Comparison of ENCODE assay signal across 11 cellular contexts in the genomic region with DNA sequence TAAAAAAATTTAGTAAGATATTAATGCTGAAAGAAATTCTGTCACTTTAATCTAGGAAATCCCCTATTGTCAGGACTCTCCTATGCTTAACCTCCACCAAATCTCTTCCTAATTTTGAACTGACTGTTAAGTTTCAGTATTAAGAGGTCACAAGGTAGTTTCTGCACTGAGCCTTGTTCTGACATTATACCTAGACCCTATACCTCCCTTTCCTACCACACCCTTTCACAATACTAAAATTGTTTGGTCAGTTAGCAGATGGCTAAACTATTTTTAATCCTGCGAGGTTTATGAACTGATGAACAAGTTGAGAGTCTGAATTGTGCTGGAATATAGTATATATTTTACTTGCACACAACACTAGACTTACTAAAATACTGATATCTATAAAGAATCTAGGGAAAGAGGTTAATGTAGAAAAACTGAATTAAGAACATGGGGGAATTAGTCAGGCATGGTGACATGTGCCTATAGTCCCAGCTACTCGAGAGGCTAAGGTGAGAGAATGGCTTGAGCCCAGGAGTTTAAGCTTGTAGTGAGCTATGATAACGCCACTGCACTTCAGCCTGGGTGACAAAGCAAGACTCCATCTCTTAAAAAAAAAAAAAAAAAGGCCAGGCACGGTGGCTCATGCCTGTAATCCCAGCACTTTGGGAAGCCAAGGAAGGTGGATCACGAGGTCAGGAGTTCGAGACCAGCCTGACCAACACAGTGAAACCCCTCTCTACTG. TPM values are rescaled to one million over a fixed set of nuclear protein-coding genes. Genes with fewer than 3 reads are reported as not detected.
A peak's percentile ranks its signal among the peaks of the same experiment; 100 is the strongest.
DNase-seq lines count a peak whose midpoint lies in the region; ATAC-seq and TF ChIP-seq lines count a peak whose summit lies in the region.
"Had no signal": no experiment of that assay in that cellular context is flagged by ENCODE, and none has a peak within 500 bp of the region (broad histone marks: within the 10 kb centered on the region; RNA-seq: fewer than 3 reads in every experiment).

No MANE protein-coding gene starts in this region.

- H3K9me3 ChIP-seq in esophagus muscularis mucosa (no peaks in the 10 kb centered on the region), mesenchymal stem cell (ENCODE audit: control insufficient read depth, low read length) (no peaks in the 10 kb centered on the region)
- H3K9me3 ChIP-seq: ovary, SJCRH30 had no signal

- no peak overlapping the region for H4K91ac ChIP-seq in mesenchymal stem cell (ENCODE audit: low read length)

- H3K4me2 ChIP-seq in mesenchymal stem cell (ENCODE audit: low read length, poor library complexity, severe bottlenecking) = no peak overlapping the region

- WGBS in esophagus muscularis mucosa = 80% methylated on average over 6 of the region's 6 CpGs
- 90% methylated on average over 5 of the region's 6 CpGs for WGBS in mesenchymal stem cell

- H3K79me1 ChIP-seq in mesenchymal stem cell (replicated peaks; ENCODE audit: low read length, poor library complexity, severe bottlenecking) = peaks cover 11% of the 10 kb centered on the region

- no peak for TF ChIP-seq EP300 in esophagus muscularis mucosa (IDR thresholded peaks at IDR 0.05)

- peaks cover 0 to 10% (median 3%) of the 10 kb centered on the region in 4 donors for H3K36me3 ChIP-seq in esophagus muscularis mucosa
- peaks cover 0 to 11% of the 10 kb centered on the region in 2 experiments for H3K36me3 ChIP-seq in mesenchymal stem cell (ENCODE audit: control insufficient read depth in 1 of 2, insufficient read depth in 2 of 2, low read depth in 1 of 2, low read length in 2 of 2)
- H3K36me3 ChIP-seq: ovary had no signal

- no peak overlapping the region for H3K4ac ChIP-seq in mesenchymal stem cell (ENCODE audit: low read depth in 1 of 2, low read length in 2 of 2)

- H3K36me3 Mint-ChIP-seq in activated CD4-positive, alpha-beta memory T cell treated with anti-CD3 and anti-CD28 coated beads, Interleukin-2, amount 10 ng/mL, durations not matched to agents 7 days and 5 days (ENCODE audit: low read depth) = peaks cover 20% of the 10 kb centered on the region
- H3K36me3 Mint-ChIP-seq in activated CD4-positive, alpha-beta memory T cell treated with anti-CD3 and anti-CD28 coated beads for 36 hours = peaks cover 6% of the 10 kb centered on the region
- H3K36me3 Mint-ChIP-seq in memory B cell = peaks cover 4% of the 10 kb centered on the region

- H3K4me1 ChIP-seq in esophagus muscularis mucosa (no peaks in the 10 kb centered on the region), mesenchymal stem cell (ENCODE audit: control insufficient read depth, insufficient read depth, low read depth, low read length) (no peaks in the 10 kb centered on the region)
- H3K4me1 ChIP-seq: SJCRH30 had no signal

- TF ChIP-seq POLR2A in esophagus muscularis mucosa (IDR thresholded peaks at IDR 0.05; ENCODE audit: low read depth) = no peak

- no peak overlapping the region for H2BK120ac ChIP-seq in mesenchymal stem cell (ENCODE audit: low read depth, low read length)

- POLR2A ChIA-PET in activated CD4-positive, alpha-beta memory T cell treated with anti-CD3 and anti-CD28 coated beads, Interleukin-2, amount 10 ng/mL, durations not matched to agents 7 days and 5 days (lab: Charles Lee) = interaction anchor here (0.8 kb wide), 1 partner anchor 51 kb away, joined by 4 read pairs; a partner anchor contains a TSS
- POLR2A ChIA-PET in activated CD4-positive, alpha-beta memory T cell treated with anti-CD3 and anti-CD28 coated beads for 36 hours (lab: Charles Lee) = interaction anchor here (1.4 kb wide), 1 partner anchor 10 kb away, joined by 3 read pairs; no protein-coding TSS in a partner anchor

- H3K27ac ChIP-seq in esophagus muscularis mucosa (replicated peaks in 1 of 4) = no peak overlapping the region
- no peak overlapping the region for H3K27ac ChIP-seq in mesenchymal stem cell (ENCODE audit: low read length, poor library complexity, severe bottlenecking)
- H3K27ac ChIP-seq: ovary, SJCRH30 had no signal

- H3K9me3 Mint-ChIP-seq in activated CD4-positive, alpha-beta memory T cell treated with anti-CD3 and anti-CD28 coated beads, Interleukin-2, amount 10 ng/mL, durations not matched to agents 7 days and 5 days = no peaks in the 10 kb centered on the region
- no peaks in the 10 kb centered on the region for H3K9me3 Mint-ChIP-seq in activated CD4-positive, alpha-beta memory T cell treated with anti-CD3 and anti-CD28 coated beads for 36 hours
- no peaks in the 10 kb centered on the region for H3K9me3 Mint-ChIP-seq in memory B cell

- H2AFZ ChIP-seq in mesenchymal stem cell (ENCODE audit: low read depth, low read length) = no peak overlapping the region

- intact Hi-C loops in activated CD4-positive, alpha-beta memory T cell treated with anti-CD3 and anti-CD28 coated beads for 36 hours (cut with micrococcal nuclease) = no loop called here
- intact Hi-C loops in esophagus muscularis mucosa (cut with DNase I) = loop anchor here (5.0 kb wide), 1 partner anchor 826 kb away; no protein-coding TSS in a partner anchor

- no peak overlapping the region for H3K23ac ChIP-seq in mesenchymal stem cell (ENCODE audit: low read length in 2 of 2)

- H3K27me3 ChIP-seq in esophagus muscularis mucosa = no peaks in the 10 kb centered on the region
- H3K27me3 ChIP-seq in mesenchymal stem cell (ENCODE audit: control insufficient read depth in 1 of 2, insufficient read depth in 1 of 2, low read length in 2 of 2) = no peaks in the 10 kb centered on the region
- H3K27me3 ChIP-seq: ovary, SJCRH30 had no signal

- H2AK5ac ChIP-seq in mesenchymal stem cell (ENCODE audit: low read length, severe bottlenecking) = no peak overlapping the region

- ATAC-seq in GM21528 (IDR thresholded peaks at IDR 0.05; ENCODE audit: low FRiP score, unreplicated experiment) (peak; percentile 95), HG03196 (IDR thresholded peaks at IDR 0.05; ENCODE audit: unreplicated experiment) (peak; percentile 94), memory B cell (ENCODE audit: low read depth) (peak; percentile 77)

- H3K18ac ChIP-seq in mesenchymal stem cell (ENCODE audit: low read depth in 1 of 2, low read length in 2 of 2) = no peak overlapping the region

- H3K4me1 Mint-ChIP-seq in activated CD4-positive, alpha-beta memory T cell treated with anti-CD3 and anti-CD28 coated beads, Interleukin-2, amount 10 ng/mL, durations not matched to agents 7 days and 5 days = peaks cover 24% of the 10 kb centered on the region
- peaks cover 17% of the 10 kb centered on the region for H3K4me1 Mint-ChIP-seq in activated CD4-positive, alpha-beta memory T cell treated with anti-CD3 and anti-CD28 coated beads for 36 hours (ENCODE audit: low read depth)
- peaks cover 7% of the 10 kb centered on the region for H3K4me1 Mint-ChIP-seq in memory B cell

- H2BK5ac ChIP-seq in mesenchymal stem cell (ENCODE audit: low read depth, low read length, poor library complexity, severe bottlenecking) = no peak overlapping the region

- no peak overlapping the region for H2BK12ac ChIP-seq in mesenchymal stem cell (ENCODE audit: low read length in 2 of 2)

- no peak for TF ChIP-seq CTCF in esophagus muscularis mucosa (IDR thresholded peaks at IDR 0.05)

- CTCF ChIA-PET in activated CD4-positive, alpha-beta memory T cell treated with anti-CD3 and anti-CD28 coated beads, Interleukin-2, amount 10 ng/mL, durations not matched to agents 7 days and 5 days (lab: Charles Lee) = interaction anchor here (0.6 to 3.0 kb wide), 11 partner anchors 9 to 362 kb away, joined by 3 to 13 read pairs (median 4); a partner anchor contains a TSS
- CTCF ChIA-PET in activated CD4-positive, alpha-beta memory T cell treated with anti-CD3 and anti-CD28 coated beads for 36 hours (lab: Charles Lee) = interaction anchor here (0.7 to 1.0 kb wide), 6 partner anchors 11 to 847 kb away, joined by 3 to 7 read pairs (median 4); no protein-coding TSS in a partner anchor

- no peak overlapping the region for H3K14ac ChIP-seq in mesenchymal stem cell (ENCODE audit: low read length in 2 of 2)

- no peak for DNase-seq in activated CD4-positive, alpha-beta memory T cell treated with anti-CD3 and anti-CD28 coated beads, Interleukin-2, amount 10 ng/mL, durations not matched to agents 7 days and 5 days
- no peak for DNase-seq in activated CD4-positive, alpha-beta memory T cell treated with anti-CD3 and anti-CD28 coated beads for 36 hours
- DNase-seq in memory B cell (ENCODE audit: low spot score in 2 of 2) = no peak
- DNase-seq in activated effector memory CD4-positive, alpha-beta T cell treated with anti-CD3 and anti-CD28 coated beads, Interleukin-2, amount 50 U/mL, for 16 hours = no peak
- no peak for DNase-seq in esophagus muscularis mucosa (ENCODE audit: extremely low spot score)
- DNase-seq in mesenchymal stem cell = no peak
- DNase-seq: activated gamma-delta T cell treated with Interleukin-2 at 50 U/mL for 16 hours, ovary had no signal

- no peaks in the 10 kb centered on the region for H3K27me3 Mint-ChIP-seq in activated CD4-positive, alpha-beta memory T cell treated with anti-CD3 and anti-CD28 coated beads, Interleukin-2, amount 10 ng/mL, durations not matched to agents 7 days and 5 days
- no peaks in the 10 kb centered on the region for H3K27me3 Mint-ChIP-seq in activated CD4-positive, alpha-beta memory T cell treated with anti-CD3 and anti-CD28 coated beads for 36 hours
- no peaks in the 10 kb centered on the region for H3K27me3 Mint-ChIP-seq in memory B cell

- H3K27ac Mint-ChIP-seq in activated CD4-positive, alpha-beta memory T cell treated with anti-CD3 and anti-CD28 coated beads, Interleukin-2, amount 10 ng/mL, durations not matched to agents 7 days and 5 days = peak overlapping the region; percentile 32
- H3K27ac Mint-ChIP-seq in activated CD4-positive, alpha-beta memory T cell treated with anti-CD3 and anti-CD28 coated beads for 36 hours = no peak overlapping the region
- no peak overlapping the region for H3K27ac Mint-ChIP-seq in memory B cell

- H2BK15ac ChIP-seq in mesenchymal stem cell (ENCODE audit: low read depth, poor library complexity, severe bottlenecking) = no peak overlapping the region

- H4K8ac ChIP-seq in mesenchymal stem cell (ENCODE audit: low read length) = no peak overlapping the region

- no peak overlapping the region for H3K4me3 Mint-ChIP-seq in activated CD4-positive, alpha-beta memory T cell treated with anti-CD3 and anti-CD28 coated beads, Interleukin-2, amount 10 ng/mL, durations not matched to agents 7 days and 5 days
- no peak overlapping the region for H3K4me3 Mint-ChIP-seq in activated CD4-positive, alpha-beta memory T cell treated with anti-CD3 and anti-CD28 coated beads for 36 hours
- H3K4me3 Mint-ChIP-seq in memory B cell = no peak overlapping the region

- H3K4me3 ChIP-seq in esophagus muscularis mucosa = no peak overlapping the region
- H3K4me3 ChIP-seq in mesenchymal stem cell (ENCODE audit: insufficient read depth in 1 of 2, low read depth in 1 of 2, low read length in 2 of 2) = no peak overlapping the region
- H3K4me3 ChIP-seq: ovary, SJCRH30 had no signal

- H3K9ac ChIP-seq in mesenchymal stem cell (ENCODE audit: low read length) = no peak overlapping the region

RNA-seq across cellular contexts. Expression of a gene that starts 51.5 kb away (rescaled TPM):
- total RNA-seq in activated CD4-positive, alpha-beta memory T cell treated with anti-CD3 and anti-CD28 coated beads, Interleukin-2, amount 10 ng/mL, durations not matched to agents 7 days and 5 days = 10 to 100 TPM; 90.3 to 91.6 TPM
- total RNA-seq in activated CD4-positive, alpha-beta memory T cell treated with anti-CD3 and anti-CD28 coated beads for 36 hours = 100 to 1,000 TPM; 117 to 123 TPM
- total RNA-seq in esophagus muscularis mucosa = 10 to 100 TPM; 52.0 to 81.4 (median 58.2) TPM
- polyA plus RNA-seq in mesenchymal stem cell (2013, experiment 1 of 2) = 41.2 TPM
- 42.7 TPM for polyA plus RNA-seq in mesenchymal stem cell (2013, experiment 2 of 2)

RNA-seq across cellular contexts. Expression of a gene that starts 53.2 kb away (rescaled TPM):
- total RNA-seq in activated CD4-positive, alpha-beta memory T cell treated with anti-CD3 and anti-CD28 coated beads, Interleukin-2, amount 10 ng/mL, durations not matched to agents 7 days and 5 days = 1 to 10 TPM in 1 of 2 experiments, under 1 TPM in 1; 0.85 to 1.2 TPM
- total RNA-seq in activated CD4-positive, alpha-beta memory T cell treated with anti-CD3 and anti-CD28 coated beads for 36 hours = under 1 TPM; 0.24 to 0.81 TPM
- total RNA-seq in esophagus muscularis mucosa = 1 to 10 TPM; 1.2 to 5.0 (median 2.0) TPM
- polyA plus RNA-seq in mesenchymal stem cell (2013, experiment 1 of 2) = 0.07 TPM
- polyA plus RNA-seq in mesenchymal stem cell (2013, experiment 2 of 2) = 0.10 TPM
